ENCODE assay signal across 27 cellular contexts in genomic region chr20:63399596-63400375, GRCh38. TPM values are rescaled to one million over a fixed set of nuclear protein-coding genes. Genes with fewer than 3 reads are reported as not detected.
DNase-seq lines count a peak whose midpoint lies in the region; ATAC-seq and TF ChIP-seq lines count a peak whose summit lies in the region.
"Had no signal": no experiment of that assay in that cellular context is flagged by ENCODE, and none has a peak within 500 bp of the region (broad histone marks: within the 10 kb centered on the region; RNA-seq: fewer than 3 reads in every experiment).

No MANE protein-coding gene starts in this region.

- peak overlapping the region; percentile 2 for H4K8ac ChIP-seq in mesenchymal stem cell (ENCODE audit: low read length)

- no peaks in the 10 kb centered on the region for H3K79me1 ChIP-seq in mesenchymal stem cell (replicated peaks; ENCODE audit: low read length, poor library complexity, severe bottlenecking)

- no peak overlapping the region for H3K4me2 ChIP-seq in mesenchymal stem cell (ENCODE audit: low read length, poor library complexity, severe bottlenecking)
- H3K4me2 ChIP-seq: BLaER1 had no signal

- 90% methylated on average over 40 of the region's 41 CpGs for WGBS in mesenchymal stem cell

- no peak overlapping the region for H2BK5ac ChIP-seq in mesenchymal stem cell (ENCODE audit: low read depth, low read length, poor library complexity, severe bottlenecking)

- peak overlapping the region; percentile 57 for H3K27ac Mint-ChIP-seq in endothelial cell (ENCODE audit: unreplicated experiment)
- H3K27ac Mint-ChIP-seq: CD4-positive, alpha-beta memory T cell; CD4-positive, CD25-positive, alpha-beta regulatory T cell; CD8-positive, alpha-beta memory T cell had no signal

- H2AFZ ChIP-seq in mesenchymal stem cell (ENCODE audit: low read depth, low read length): no peak overlapping the region

- H2BK15ac ChIP-seq in mesenchymal stem cell (ENCODE audit: low read depth, poor library complexity, severe bottlenecking): no peak overlapping the region

- no peaks in the 10 kb centered on the region for H3K36me3 Mint-ChIP-seq in endothelial cell (ENCODE audit: low read depth, unreplicated experiment)
- H3K36me3 Mint-ChIP-seq: CD14-positive monocyte; CD4-positive, alpha-beta memory T cell; CD4-positive, CD25-positive, alpha-beta regulatory T cell; CD8-positive, alpha-beta memory T cell had no signal

- no peak overlapping the region for H3K4ac ChIP-seq in mesenchymal stem cell (ENCODE audit: low read depth in 1 of 2, low read length in 2 of 2)

- H3K27me3 Mint-ChIP-seq in endothelial cell (ENCODE audit: unreplicated experiment): peaks cover 20% of the 10 kb centered on the region

- H3K9me3 ChIP-seq in RWPE2 (ENCODE audit: severe bottlenecking) (no peaks in the 10 kb centered on the region), mesenchymal stem cell (ENCODE audit: control insufficient read depth, low read length) (no peaks in the 10 kb centered on the region)
- H3K9me3 ChIP-seq: BE2C, BLaER1 had no signal

- no peak for TF ChIP-seq CTCF in RWPE2 (IDR thresholded peaks at IDR 0.05; ENCODE audit: poor library complexity, severe bottlenecking)
- TF ChIP-seq CTCF in endothelial cell (IDR thresholded peaks at IDR 0.05; ENCODE audit: unreplicated experiment): no peak

- H3K9ac ChIP-seq in mesenchymal stem cell (ENCODE audit: low read length): no peak overlapping the region
- H3K9ac ChIP-seq: BLaER1 had no signal

- ATAC-seq in RWPE2 (ENCODE audit: low read depth) (no peak), HG03139 (IDR thresholded peaks at IDR 0.05; ENCODE audit: unreplicated experiment) (no peak), GM19452 (IDR thresholded peaks at IDR 0.05; ENCODE audit: unreplicated experiment) (no peak)
- ATAC-seq: GM12878 had no signal

- no peaks in the 10 kb centered on the region for H3K9me3 Mint-ChIP-seq in endothelial cell (ENCODE audit: unreplicated experiment)
- H3K9me3 Mint-ChIP-seq: CD4-positive, alpha-beta memory T cell; CD8-positive, alpha-beta memory T cell had no signal

- peaks cover 82% of the 10 kb centered on the region for H3K27me3 ChIP-seq in RWPE2 (ENCODE audit: insufficient read depth, poor library complexity, severe bottlenecking)
- peaks cover 0 to 42% of the 10 kb centered on the region in 2 experiments for H3K27me3 ChIP-seq in mesenchymal stem cell (ENCODE audit: control insufficient read depth in 1 of 2, insufficient read depth in 1 of 2, low read length in 2 of 2)

- no peak overlapping the region for H3K14ac ChIP-seq in mesenchymal stem cell (ENCODE audit: low read length in 2 of 2)

- no peaks in the 10 kb centered on the region for H3K4me1 ChIP-seq in RWPE2 (ENCODE audit: insufficient read depth, poor library complexity, severe bottlenecking)
- peaks cover 4% of the 10 kb centered on the region for H3K4me1 ChIP-seq in mesenchymal stem cell (ENCODE audit: control insufficient read depth, insufficient read depth, low read depth, low read length)
- H3K4me1 ChIP-seq: BE2C had no signal

- H2BK120ac ChIP-seq in mesenchymal stem cell (ENCODE audit: low read depth, low read length): no peak overlapping the region

- H3K4me3 ChIP-seq in RWPE2 (ENCODE audit: severe bottlenecking) (no peak overlapping the region), mesenchymal stem cell (ENCODE audit: insufficient read depth in 1 of 2, low read depth in 1 of 2, low read length in 2 of 2) (no peak overlapping the region)
- H3K4me3 ChIP-seq: BLaER1, GM12878 had no signal

- no peak overlapping the region for H3K4me3 Mint-ChIP-seq in endothelial cell (ENCODE audit: unreplicated experiment)
- H3K4me3 Mint-ChIP-seq: CD14-positive monocyte; CD4-positive, alpha-beta memory T cell; CD4-positive, CD25-positive, alpha-beta regulatory T cell; CD8-positive, alpha-beta memory T cell had no signal

- no peak overlapping the region for H4K91ac ChIP-seq in mesenchymal stem cell (ENCODE audit: low read length)

- no peaks in the 10 kb centered on the region for H3K36me3 ChIP-seq in RWPE2 (ENCODE audit: low read depth)
- H3K36me3 ChIP-seq in mesenchymal stem cell (ENCODE audit: control insufficient read depth in 1 of 2, insufficient read depth in 2 of 2, low read depth in 1 of 2, low read length in 2 of 2): no peaks in the 10 kb centered on the region
- H3K36me3 ChIP-seq: BE2C, BLaER1 had no signal

- no peaks in the 10 kb centered on the region for H3K4me1 Mint-ChIP-seq in endothelial cell (ENCODE audit: unreplicated experiment)
- H3K4me1 Mint-ChIP-seq: CD14-positive monocyte; CD4-positive, alpha-beta memory T cell; CD4-positive, CD25-positive, alpha-beta regulatory T cell; CD8-positive, alpha-beta memory T cell had no signal

- no peak overlapping the region for H2AK5ac ChIP-seq in mesenchymal stem cell (ENCODE audit: low read length, severe bottlenecking)

- H3K23ac ChIP-seq in mesenchymal stem cell (ENCODE audit: low read length in 2 of 2): no peak overlapping the region

- DNase-seq in RWPE2 (ENCODE audit: low spot score) (peak; percentile 87), endothelial cell (ENCODE audit: low spot score) (no peak), mesenchymal stem cell (no peak), retina (peak; percentile 14), SW480 (ENCODE audit: low spot score) (no peak)
- DNase-seq: 8988T; ACHN; BE2C; C1 segment of cervical spinal cord; CD4-positive, alpha-beta memory T cell; CD4-positive, CD25-positive, alpha-beta regulatory T cell; CD8-positive, alpha-beta memory T cell; COR-L47; DMS 273 treated with DMSO at 0.1 percent for 48 hours; DMS153; DMS53; DMS79; DND-41; EL; GDM1 had no signal

- H3K27ac ChIP-seq in RWPE2 (ENCODE audit: poor library complexity, severe bottlenecking) (no peak overlapping the region), mesenchymal stem cell (ENCODE audit: low read length, poor library complexity, severe bottlenecking) (no peak overlapping the region)
- H3K27ac ChIP-seq: BLaER1 had no signal

- no peak overlapping the region for H3K18ac ChIP-seq in mesenchymal stem cell (ENCODE audit: low read depth in 1 of 2, low read length in 2 of 2)

- H2BK12ac ChIP-seq in mesenchymal stem cell (ENCODE audit: low read length in 2 of 2): no peak overlapping the region

RNA-seq across cellular contexts. Expression of gene CHRNA4, which starts 38.6 kb away (rescaled TPM):
- 2.6 TPM for total RNA-seq in endothelial cell (ENCODE audit: unreplicated experiment)
- polyA plus RNA-seq in mesenchymal stem cell (2013, experiment 1 of 2): not detected
- polyA plus RNA-seq in mesenchymal stem cell (2013, experiment 2 of 2): not detected
- total RNA-seq: CD4-positive, alpha-beta memory T cell; CD4-positive, CD25-positive, alpha-beta regulatory T cell; CD8-positive, alpha-beta memory T cell; Daoy had no signal
- polyA plus RNA-seq: AG04450; CD14-positive monocyte; CD4-positive, alpha-beta memory T cell; CD4-positive, CD25-positive, alpha-beta regulatory T cell; CD8-positive, alpha-beta memory T cell had no signal

Comparison
In these comparisons a context has a peak if more than half of its experiments do, and no peak if none do; other contexts are left out.
1. DNase-seq: peak in RWPE2 (single experiment) and retina (single experiment); none in endothelial cell (single experiment), mesenchymal stem cell (single experiment) and SW480 (single experiment).